In the genomic region with DNA sequence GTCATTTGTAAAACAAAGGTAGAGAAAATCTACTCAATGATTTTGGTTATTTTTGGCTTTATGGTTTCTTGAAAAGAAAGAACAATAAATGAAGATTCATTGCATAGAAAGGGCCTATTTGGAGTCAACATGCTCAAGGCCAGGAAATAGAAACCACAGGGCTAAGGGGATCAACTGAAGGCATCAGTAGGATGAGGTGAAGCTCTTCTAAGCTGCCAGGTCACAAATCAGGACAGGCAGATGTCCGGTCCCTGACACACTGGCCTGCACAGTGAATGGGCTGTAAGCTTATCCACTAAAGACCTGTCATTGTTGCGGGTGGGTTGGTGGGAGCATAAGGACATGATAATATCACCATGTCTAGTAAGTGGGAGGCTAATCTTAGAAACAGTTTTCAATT, we compare ENCODE assay signal across 17 cellular contexts.
"Had no signal": no experiment of that assay in that cellular context is flagged by ENCODE, and none has a peak within 500 bp of the region (broad histone marks: within the 10 kb centered on the region; RNA-seq: fewer than 3 reads in every experiment).

No MANE protein-coding gene starts in this region.

- H3K27me3 Mint-ChIP-seq: activated T-cell treated with anti-CD3 and anti-CD28 coated beads, Interleukin-2, amount 50 U/mL, for 24 hours; naive B cell had no signal

- H3K36me3 ChIP-seq: cardiac muscle cell, upper lobe of right lung had no signal

- H3K4me3 Mint-ChIP-seq: activated T-cell treated with anti-CD3 and anti-CD28 coated beads, Interleukin-2, amount 50 U/mL, for 24 hours; naive B cell had no signal

- DNase-seq: activated CD4-positive, alpha-beta T cell treated with anti-CD3 and anti-CD28 coated beads for 4 hours; activated gamma-delta T cell treated with Interleukin-2 at 50 U/mL for 16 hours; activated T-cell treated with anti-CD3 and anti-CD28 coated beads, Interleukin-2, amount 50 U/mL, for 24 hours; effector CD4-positive, alpha-beta T cell; foreskin melanocyte; head of caudate nucleus; naive B cell; occipital lobe; psoas muscle; spleen; stimulated activated CD4-positive, alpha-beta T cell treated with anti-CD3 and anti-CD28 coated beads, Interleukin-2, amount 100 ng/mL, for 24 hours; stimulated activated naive CD4-positive, alpha-beta T cell treated with Interleukin-2 at 50 U/mL for 16 hours; testis; upper lobe of right lung had no signal

- H3K4me3 ChIP-seq: cardiac muscle cell, coronary artery, psoas muscle, spleen, testis, upper lobe of right lung had no signal

- H3K27ac Mint-ChIP-seq: naive B cell had no signal

- H3K9me3 Mint-ChIP-seq: activated T-cell treated with anti-CD3 and anti-CD28 coated beads, Interleukin-2, amount 50 U/mL, for 24 hours; naive B cell had no signal

- H3K27ac ChIP-seq: cardiac muscle cell, coronary artery, psoas muscle, spleen, testis, upper lobe of right lung had no signal

- ATAC-seq: psoas muscle, sciatic nerve, upper lobe of right lung had no signal

- H3K4me1 ChIP-seq: psoas muscle, spleen, testis, upper lobe of right lung had no signal

- H3K9me3 ChIP-seq: psoas muscle, spleen, testis, upper lobe of right lung had no signal

- H3K27me3 ChIP-seq: cardiac muscle cell, spleen, testis, upper lobe of right lung had no signal
